ENCODE assay signal across 22 cellular contexts in the genomic region with DNA sequence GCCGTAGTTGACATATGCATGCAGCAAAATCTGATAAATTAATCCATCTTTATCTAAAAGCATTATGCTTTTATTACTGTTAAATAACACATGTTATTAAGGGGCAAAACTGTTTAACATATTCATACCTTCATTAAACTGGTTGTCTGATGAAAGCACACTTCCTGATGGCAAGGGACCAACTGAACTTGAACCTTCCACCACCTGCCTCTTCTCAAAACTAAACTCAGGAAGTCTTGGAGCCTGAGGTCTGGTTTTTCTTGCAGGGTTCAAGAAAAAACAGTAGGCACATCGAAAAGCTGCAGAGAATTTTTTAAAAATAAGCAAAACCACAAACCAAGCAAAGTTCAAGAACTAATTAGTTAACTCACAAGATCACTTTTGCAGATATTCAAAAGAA.
A peak's percentile ranks its signal among the peaks of the same experiment; 100 is the strongest.
DNase-seq lines count a peak whose midpoint lies in the region; ATAC-seq, FAIRE-seq and TF ChIP-seq lines count a peak whose summit lies in the region.
"Had no signal": no experiment of that assay in that cellular context is flagged by ENCODE, and none has a peak within 500 bp of the region (broad histone marks: within the 10 kb centered on the region; RNA-seq: fewer than 3 reads in every experiment).

No MANE protein-coding gene starts in this region.

- H3K27me3 ChIP-seq in Loucy (ENCODE audit: insufficient read depth, low read length, poor library complexity, severe bottlenecking) (no peaks in the 10 kb centered on the region), small intestine (ENCODE audit: control insufficient read depth in 2 of 2, insufficient read depth in 2 of 2, low read length in 2 of 2) (no peaks in the 10 kb centered on the region), tibial artery (no peaks in the 10 kb centered on the region)

- H3K27ac ChIP-seq in small intestine (ENCODE audit: low read depth in 1 of 2, low read length in 1 of 2) (no peak overlapping the region), tibial artery (no peak overlapping the region)
- H3K27ac ChIP-seq: C4-2B, GM23248 had no signal

- H3K9me2 ChIP-seq in Loucy (replicated peaks; ENCODE audit: low read depth, low read length), result no peaks in the 10 kb centered on the region

- H3K36me3 ChIP-seq in Loucy (ENCODE audit: insufficient read depth, low read length), result peaks cover 25% of the 10 kb centered on the region; the same call in 1 of the 2 replicates
- H3K36me3 ChIP-seq in small intestine (ENCODE audit: control insufficient read depth in 2 of 2, insufficient read depth in 2 of 2, low read length in 2 of 2), result no peaks in the 10 kb centered on the region
- peaks cover 26 to 34% (median 26%) of the 10 kb centered on the region in 3 donors for H3K36me3 ChIP-seq in tibial artery

- peak; percentile 31 for FAIRE-seq in GM19239 (lab: Jason Lieb, UNC)
- peak; percentile 10 for FAIRE-seq in small intestine (lab: Jason Lieb, UNC)
- FAIRE-seq: A204.1, D721Med, H54, HTR-8/SVneo had no signal

- intact Hi-C loops in tibial artery (cut with DNase I; ENCODE audit: low total_unique reads), result no loop called here

- H3K4me2 ChIP-seq in Loucy (ENCODE audit: low read depth, low read length, poor library complexity, severe bottlenecking), result peak overlapping the region; percentile 48

- no peaks in the 10 kb centered on the region for H4K20me1 ChIP-seq in Loucy (ENCODE audit: insufficient read depth, low read length, poor library complexity, severe bottlenecking)

- no peaks in the 10 kb centered on the region; the same call in 1 of the 2 replicates for H3F3A ChIP-seq in Loucy (ENCODE audit: low read depth)

- H3K4me1 ChIP-seq in Loucy (ENCODE audit: insufficient read depth, low read length, poor library complexity, severe bottlenecking) (peaks cover 15% of the 10 kb centered on the region), small intestine (ENCODE audit: control insufficient read depth in 2 of 2, insufficient read depth in 1 of 2, low read depth in 1 of 2, low read length in 1 of 2) (no peaks in the 10 kb centered on the region), tibial artery (peaks cover 0 to under 1% (median 0%) of the 10 kb centered on the region in 4 donors)
- H3K4me1 ChIP-seq: Caco-2 had no signal

- no peak for ATAC-seq in HG03432 (IDR thresholded peaks at IDR 0.05; ENCODE audit: unreplicated experiment)

- no peak for DNase-seq in GM19239 (ENCODE audit: insufficient read length, low spot score)
- DNase-seq in dermis blood vessel endothelial cell, result peak; percentile 5
- DNase-seq in small intestine, result peak; percentile 82
- DNase-seq in tibial artery, result no peak
- no peak for DNase-seq in DMS53 (lab: John Stamatoyannopoulos, UW)
- DNase-seq: ACHN; AML-193; Caco-2; CD4-positive, alpha-beta T cell; DMS79; GF-D8; GM23248; HCEC 1CT; IMR-90; KBM-7 had no signal

- H3K9me3 ChIP-seq in Loucy (ENCODE audit: insufficient read depth, low read depth, low read length) (0 out of 2 replicates have a peak, but pooled peaks cover 2% of the 10 kb centered on the region), small intestine (ENCODE audit: control insufficient read depth, low read depth) (no peaks in the 10 kb centered on the region), tibial artery (no peaks in the 10 kb centered on the region)

- H3K79me2 ChIP-seq in Loucy (ENCODE audit: insufficient read depth, low read length), result no peaks in the 10 kb centered on the region

- H3K9ac ChIP-seq in Loucy (ENCODE audit: low read depth, low read length, poor library complexity, severe bottlenecking), result no peak overlapping the region
- H3K9ac ChIP-seq: GM23248 had no signal

- TF ChIP-seq CTCF in Loucy (conservative IDR thresholded peaks at IDR 0.05; ENCODE audit: low read length) (no peak), tibial artery (IDR thresholded peaks at IDR 0.05) (no peak)

- WGBS in small intestine, 3 donors, result 7 to 50% (median 31%) methylated on average over 2 of the region's 2 CpGs

- H2AFZ ChIP-seq in Loucy (ENCODE audit: low read length), result 0 out of 2 replicates have a peak overlapping the region, but pooled peaks have one; percentile 37
- H2AFZ ChIP-seq: GM23248 had no signal

- H3K4me3 ChIP-seq in Loucy (ENCODE audit: low read length, poor library complexity, severe bottlenecking), result no peak overlapping the region
- H3K4me3 ChIP-seq in small intestine (ENCODE audit: low read depth in 1 of 2, low read length in 2 of 2), result no peak overlapping the region
- H3K4me3 ChIP-seq in tibial artery, result no peak overlapping the region
- H3K4me3 ChIP-seq: GM23248 had no signal

Comparison
In these comparisons a context has a peak if more than half of its experiments do, and no peak if none do; other contexts are left out.
1. DNase-seq: peak in dermis blood vessel endothelial cell (single experiment) and small intestine (single experiment); none in GM19239 (single experiment), tibial artery (0 of 2) and DMS53 (single experiment).